In genomic region chr19:1245468-1245867, GRCh38 we compare ENCODE assay signal across 1 cellular context.
TF ChIP-seq lines count a peak whose summit lies in the region.

No MANE protein-coding gene starts in this region.

TF ChIP-seq in HepG2, 621 proteins besides CTCF, POLR2A, EP300 and RAD21:
- TF ChIP-seq NFKBIZ (CRISPR knock-in tag; IDR thresholded peaks at IDR 0.05) (no peak), CBX2 (IDR thresholded peaks at IDR 0.05; ENCODE audit: low read depth, low read length) (no peak), CBX2 (CRISPR knock-in tag; IDR thresholded peaks at IDR 0.05; ENCODE audit: low read depth) (no peak), HOXD1 (CRISPR knock-in tag; IDR thresholded peaks at IDR 0.05) (0 out of 2 replicates have a peak, but pooled peaks have one; percentile 4), ZNF841 (CRISPR knock-in tag; IDR thresholded peaks at IDR 0.05; ENCODE audit: borderline replicate concordance) (no peak), ZNF772 (CRISPR knock-in tag; IDR thresholded peaks at IDR 0.05) (0 out of 2 replicates have a peak, but pooled peaks have one; percentile 3), RBFOX2 (IDR thresholded peaks at IDR 0.05; ENCODE audit: low read depth, low read length) (peak; percentile 31; the same call in 1 of the 2 replicates), ARID2 (CRISPR knock-in tag; IDR thresholded peaks at IDR 0.05; ENCODE audit: borderline replicate concordance) (0 out of 2 replicates have a peak, but pooled peaks have one; percentile 2), ZNF329 (CRISPR knock-in tag; IDR thresholded peaks at IDR 0.05; ENCODE audit: low read depth) (0 out of 2 replicates have a peak, but pooled peaks have one; percentile 58), NR2F1 (CRISPR knock-in tag; IDR thresholded peaks at IDR 0.05) (no peak), TBL1XR1 (IDR thresholded peaks at IDR 0.05; ENCODE audit: borderline replicate concordance, low read length, partially characterized antibody) (no peak)
- TF ChIP-seq, protein P1, sequence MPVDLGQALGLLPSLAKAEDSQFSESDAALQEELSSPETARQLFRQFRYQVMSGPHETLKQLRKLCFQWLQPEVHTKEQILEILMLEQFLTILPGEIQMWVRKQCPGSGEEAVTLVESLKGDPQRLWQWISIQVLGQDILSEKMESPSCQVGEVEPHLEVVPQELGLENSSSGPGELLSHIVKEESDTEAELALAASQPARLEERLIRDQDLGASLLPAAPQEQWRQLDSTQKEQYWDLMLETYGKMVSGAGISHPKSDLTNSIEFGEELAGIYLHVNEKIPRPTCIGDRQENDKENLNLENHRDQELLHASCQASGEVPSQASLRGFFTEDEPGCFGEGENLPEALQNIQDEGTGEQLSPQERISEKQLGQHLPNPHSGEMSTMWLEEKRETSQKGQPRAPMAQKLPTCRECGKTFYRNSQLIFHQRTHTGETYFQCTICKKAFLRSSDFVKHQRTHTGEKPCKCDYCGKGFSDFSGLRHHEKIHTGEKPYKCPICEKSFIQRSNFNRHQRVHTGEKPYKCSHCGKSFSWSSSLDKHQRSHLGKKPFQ (CRISPR knock-in tag; IDR thresholded peaks at IDR 0.05; ENCODE audit: insufficient replicate concordance) = peak; percentile 3
